In genomic region chr6:24930386-24930785, GRCh38 we compare ENCODE assay signal across 12 cellular contexts. TPM values are rescaled to one million over a fixed set of nuclear protein-coding genes. Genes with fewer than 3 reads are reported as not detected.
A peak's percentile ranks its signal among the peaks of the same experiment; 100 is the strongest.
DNase-seq lines count a peak whose midpoint lies in the region; ATAC-seq and TF ChIP-seq lines count a peak whose summit lies in the region.
"Had no signal": no experiment of that assay in that cellular context is flagged by ENCODE, and none has a peak within 500 bp of the region (broad histone marks: within the 10 kb centered on the region; RNA-seq: fewer than 3 reads in every experiment).

No MANE protein-coding gene starts in this region.

- H3K36me3 ChIP-seq in uterus: no peaks in the 10 kb centered on the region
- no peaks in the 10 kb centered on the region for H3K36me3 ChIP-seq in lower lobe of right lung
- H3K36me3 ChIP-seq: vagina had no signal

- no peaks in the 10 kb centered on the region for H3K9me3 ChIP-seq in uterus
- H3K9me3 ChIP-seq in lower lobe of right lung: no peaks in the 10 kb centered on the region
- H3K9me3 ChIP-seq: vagina had no signal

- no peak for TF ChIP-seq POLR2A in uterus (IDR thresholded peaks at IDR 0.05)

- H3K4me1 ChIP-seq in uterus: peaks cover 8 to 22% of the 10 kb centered on the region in 2 donors
- H3K4me1 ChIP-seq in lower lobe of right lung: peaks cover 35% of the 10 kb centered on the region

- intact Hi-C loops in Right ventricle myocardium superior (cut with DNase I): no loop called here
- intact Hi-C loops in cardiac septum (cut with DNase I): no loop called here
- intact Hi-C loops in uterus (cut with DNase I; ENCODE audit: low total_unique reads): no loop called here
- intact Hi-C loops in lower lobe of right lung (cut with DNase I): no loop called here

- ATAC-seq in Right ventricle myocardium superior (ENCODE audit: poor library complexity) (peak; percentile 89), lower lobe of right lung (no peak), HG03378 (IDR thresholded peaks at IDR 0.05; ENCODE audit: unreplicated experiment) (no peak), GM21717 (IDR thresholded peaks at IDR 0.05; ENCODE audit: unreplicated experiment) (no peak)

- H3K27me3 ChIP-seq in uterus (no peaks in the 10 kb centered on the region), lower lobe of right lung (ENCODE audit: low read depth) (no peaks in the 10 kb centered on the region)
- H3K27me3 ChIP-seq: vagina had no signal

- H3K4me3 ChIP-seq in uterus (no peak overlapping the region), lower lobe of right lung (no peak overlapping the region)
- H3K4me3 ChIP-seq: coronary artery, vagina had no signal

- peak overlapping the region; percentile 42 to 69 for H3K27ac ChIP-seq in uterus
- no peak overlapping the region for H3K27ac ChIP-seq in lower lobe of right lung
- H3K27ac ChIP-seq: coronary artery, KMS-11, vagina had no signal

- DNase-seq in Right ventricle myocardium superior (no peak), cardiac septum (ENCODE audit: low spot score) (no peak), amniotic epithelial cell (ENCODE audit: low read depth) (peak; percentile 45), kidney tubule cell (ENCODE audit: low spot score) (peak; percentile 20), uterus (peak; percentile 26 to 54), lower lobe of right lung (no peak)
- DNase-seq: stimulated activated CD4-positive, alpha-beta T cell treated with anti-CD3 and anti-CD28 coated beads, Interleukin-4, amount 100 ng/mL, for 1 hour had no signal

- TF ChIP-seq CTCF in uterus (IDR thresholded peaks at IDR 0.05) (no peak), lower lobe of right lung (IDR thresholded peaks at IDR 0.05) (no peak)

RNA-seq across cellular contexts. Expression of gene RIPOR2, which starts 5.4 kb away (rescaled TPM):
- total RNA-seq in Right ventricle myocardium superior: 3.1 TPM
- total RNA-seq in cardiac septum: 11.2 TPM
- 100 to 1,000 TPM in 2 of 4 donors, 10 to 100 TPM in 2; 29.0 to 106 (median 80.4) TPM for total RNA-seq in uterus
- total RNA-seq in lower lobe of right lung: 38.0 TPM

Comparison
In these comparisons a context has a peak if more than half of its experiments do, and no peak if none do; other contexts are left out.
1. DNase-seq: peak in amniotic epithelial cell (single experiment), kidney tubule cell (single experiment) and uterus (2 of 2); none in Right ventricle myocardium superior (single experiment), cardiac septum (single experiment) and lower lobe of right lung (single experiment).